Comparison of ENCODE assay signal across 8 cellular contexts in genomic region chr17:35088647-35088910, GRCh38. TPM values are rescaled to one million over a fixed set of nuclear protein-coding genes. Genes with fewer than 3 reads are reported as not detected.
DNase-seq lines count a peak whose midpoint lies in the region; ATAC-seq, FAIRE-seq and TF ChIP-seq lines count a peak whose summit lies in the region.

No MANE protein-coding gene starts in this region.

- H3K4me3 Mint-ChIP-seq in CD4-positive, alpha-beta T cell, result peak overlapping the region; percentile 98
- peak overlapping the region; percentile 84 for H3K4me3 Mint-ChIP-seq in activated naive CD8-positive, alpha-beta T cell treated with anti-CD3 and anti-CD28 coated beads for 36 hours

- no peak for FAIRE-seq in kidney (lab: Jason Lieb, UNC)

- H3K4me1 ChIP-seq in HEK293 (ENCODE audit: control insufficient read depth, insufficient read depth, low read length), result 0 out of 2 replicates have a peak, but pooled peaks cover 3% of the 10 kb centered on the region
- peaks cover 0 to 8% of the 10 kb centered on the region in 2 donors for H3K4me1 ChIP-seq in kidney (ENCODE audit: control insufficient read depth in 1 of 2, insufficient read depth in 1 of 2, low read depth in 1 of 2, low read length in 2 of 2)
- peaks cover 32% of the 10 kb centered on the region for H3K4me1 ChIP-seq in suprapubic skin

- H3K9me3 ChIP-seq in CD4-positive, alpha-beta T cell (ENCODE audit: control insufficient read depth, low read length), result no peaks in the 10 kb centered on the region
- H3K9me3 ChIP-seq in HEK293 (ENCODE audit: control insufficient read depth, insufficient read depth, low read depth, low read length) (no peaks in the 10 kb centered on the region), kidney (ENCODE audit: control insufficient read depth in 1 of 2, low read length in 2 of 2) (no peaks in the 10 kb centered on the region), suprapubic skin (no peaks in the 10 kb centered on the region)

- H3K4me3 ChIP-seq in HEK293 (ENCODE audit: low read depth, low read length) (peak overlapping the region; percentile 56), kidney (ENCODE audit: low read length in 2 of 2) (peak overlapping the region; percentile 67 to 96), suprapubic skin (peak overlapping the region; percentile 98)

- H3K36me3 ChIP-seq in HEK293 (ENCODE audit: control insufficient read depth in 2 of 2, insufficient read depth in 1 of 2, low read length in 2 of 2) (no peaks in the 10 kb centered on the region; a peak in 1 of 3 replicates), kidney (ENCODE audit: control insufficient read depth in 1 of 2, insufficient read depth in 2 of 2, low read length in 2 of 2) (no peaks in the 10 kb centered on the region), suprapubic skin (no peaks in the 10 kb centered on the region)

- no peak for ATAC-seq in CD4-positive, alpha-beta T cell (ENCODE audit: poor library complexity)
- ATAC-seq in HG03025 (IDR thresholded peaks at IDR 0.05; ENCODE audit: low FRiP score, unreplicated experiment), result no peak

- intact Hi-C loops in CD4-positive, alpha-beta T cell (cut with DNase I, micrococcal nuclease), result loop anchor here (1.0 to 5.0 kb wide), 6 partner anchors 16 to 106 kb away; partner anchors contain the start of genes LIG3 (in 1 of the 2) and RAD51D (in 1 of the 2)
- intact Hi-C loops in kidney (cut with DNase I), result no loop called here

- TF ChIP-seq POLR2A in suprapubic skin (IDR thresholded peaks at IDR 0.05), result no peak

- H3K27ac ChIP-seq in CD4-positive, alpha-beta T cell (ENCODE audit: low read depth, low read length), result peak overlapping the region; percentile 94
- H3K27ac ChIP-seq in HEK293 (ENCODE audit: extremely low read depth, low read depth, low read length) (peak overlapping the region; percentile 81), kidney (ENCODE audit: low read depth in 2 of 2, low read length in 2 of 2) (peak overlapping the region; percentile 74 to 91), suprapubic skin (peak overlapping the region; percentile 89)

- 0% methylated on average over 7 of the region's 13 CpGs for WGBS in suprapubic skin

- TF ChIP-seq EP300 in suprapubic skin (IDR thresholded peaks at IDR 0.05), result no peak

- POLR2A ChIA-PET in CD4-positive, alpha-beta T cell (lab: Charles Lee), result interaction anchor here (0.8 to 3.9 kb wide), 7 partner anchors 11 to 66 kb away, joined by 3 to 14 read pairs (median 5); no protein-coding TSS in a partner anchor
- POLR2A ChIA-PET in HEK293 (lab: Yijun Ruan, JAX), result interaction anchor here (0.8 kb wide), 1 partner anchor 25 kb away, joined by 5 read pairs; the partner anchor contains the start of gene RFFL

- peak overlapping the region; percentile 27 to 81 for H3K9ac ChIP-seq in kidney (ENCODE audit: low read length in 2 of 2)

- H3K27me3 ChIP-seq in CD4-positive, alpha-beta T cell (ENCODE audit: control insufficient read depth, insufficient read depth, low read length), result no peaks in the 10 kb centered on the region
- H3K27me3 ChIP-seq in suprapubic skin, result no peaks in the 10 kb centered on the region

- H3K36me3 Mint-ChIP-seq in CD4-positive, alpha-beta T cell (ENCODE audit: low read depth), result peaks cover 18% of the 10 kb centered on the region
- peaks cover 2% of the 10 kb centered on the region for H3K36me3 Mint-ChIP-seq in activated naive CD8-positive, alpha-beta T cell treated with anti-CD3 and anti-CD28 coated beads for 36 hours

- CTCF ChIA-PET in CD4-positive, alpha-beta T cell (lab: Charles Lee), result interaction anchor here (0.9 to 2.4 kb wide), 3 partner anchors 25 to 90 kb away, joined by 3 to 24 read pairs (median 7); partner anchors contain the start of gene RFFL
- CTCF ChIA-PET in HEK293 (lab: Yijun Ruan, JAX), result no interaction called here

- no peak for DNase-seq in CD4-positive, alpha-beta T cell
- no peak for DNase-seq in activated naive CD8-positive, alpha-beta T cell treated with anti-CD3 and anti-CD28 coated beads for 36 hours
- DNase-seq in kidney (no peak), suprapubic skin (ENCODE audit: low spot score in 2 of 2) (no peak), MV-4-11 (lab: John Stamatoyannopoulos, UW) (no peak), HPDE6-E6E7 (ENCODE audit: extremely low spot score) (no peak)

- TF ChIP-seq CTCF in CD4-positive, alpha-beta T cell (IDR thresholded peaks at IDR 0.05), result no peak
- TF ChIP-seq CTCF in HEK293 (tag by site-specific recombination; IDR thresholded peaks at IDR 0.05) (no peak), kidney (IDR thresholded peaks at IDR 0.05; ENCODE audit: borderline replicate concordance, extremely low read depth, insufficient read depth) (no peak), suprapubic skin (IDR thresholded peaks at IDR 0.05) (no peak)

- H3K27me3 Mint-ChIP-seq in CD4-positive, alpha-beta T cell, result no peaks in the 10 kb centered on the region
- H3K27me3 Mint-ChIP-seq in activated naive CD8-positive, alpha-beta T cell treated with anti-CD3 and anti-CD28 coated beads for 36 hours, result no peaks in the 10 kb centered on the region

- peak overlapping the region; percentile 97 for H3K27ac Mint-ChIP-seq in CD4-positive, alpha-beta T cell
- H3K27ac Mint-ChIP-seq in activated naive CD8-positive, alpha-beta T cell treated with anti-CD3 and anti-CD28 coated beads for 36 hours, result peak overlapping the region; percentile 89

- H3K4me1 Mint-ChIP-seq in CD4-positive, alpha-beta T cell (ENCODE audit: low read depth), result peaks cover 58% of the 10 kb centered on the region
- peaks cover 51% of the 10 kb centered on the region for H3K4me1 Mint-ChIP-seq in activated naive CD8-positive, alpha-beta T cell treated with anti-CD3 and anti-CD28 coated beads for 36 hours

- H3K9me3 Mint-ChIP-seq in CD4-positive, alpha-beta T cell, result no peaks in the 10 kb centered on the region
- H3K9me3 Mint-ChIP-seq in activated naive CD8-positive, alpha-beta T cell treated with anti-CD3 and anti-CD28 coated beads for 36 hours, result no peaks in the 10 kb centered on the region

TF ChIP-seq in HEK293, 187 proteins besides CTCF, POLR2A, EP300 and RAD21:
- TF ChIP-seq ZNF404 (tag by site-specific recombination; IDR thresholded peaks at IDR 0.05) (no peak), PRDM1 (tag by site-specific recombination; IDR thresholded peaks at IDR 0.05) (0 out of 2 replicates have a peak, but pooled peaks have one; percentile 19), ZNF692 (tag by site-specific recombination; IDR thresholded peaks at IDR 0.05) (0 out of 2 replicates have a peak, but pooled peaks have one; percentile 37), EGR2 (tag by site-specific recombination; IDR thresholded peaks at IDR 0.05; ENCODE audit: low read depth) (peak; percentile 45; the same call in 1 of the 2 replicates), IKZF3 (tag by site-specific recombination; IDR thresholded peaks at IDR 0.05) (0 out of 2 replicates have a peak, but pooled peaks have one; percentile 10), SP3 (tag by site-specific recombination; IDR thresholded peaks at IDR 0.05) (peak; percentile 47; the same call in 1 of the 2 replicates), ZNF335 (tag by site-specific recombination; conservative IDR thresholded peaks at IDR 0.05) (peak; percentile 94), ZNF768 (tag by site-specific recombination; IDR thresholded peaks at IDR 0.05) (no peak), ZNF777 (tag by site-specific recombination; IDR thresholded peaks at IDR 0.05; ENCODE audit: borderline replicate concordance) (peak; percentile 64; the same call in 1 of the 2 replicates), ZNF366 (tag by site-specific recombination; conservative IDR thresholded peaks at IDR 0.05) (0 out of 2 replicates have a peak, but pooled peaks have one; percentile 7), ZFP37 (tag by site-specific recombination; IDR thresholded peaks at IDR 0.05) (0 out of 2 replicates have a peak, but pooled peaks have one; percentile 60)
TF ChIP-seq in HEK293: peak in this region for 9.

RNA-seq across cellular contexts. Expression of gene RFFL, which starts 25.1 kb away (rescaled TPM):
- 10 to 100 TPM; 57.8 to 66.1 TPM for total RNA-seq in CD4-positive, alpha-beta T cell
- 10 to 100 TPM in 1 of 2 experiments, 1 to 10 TPM in 1; 9.6 to 10.3 TPM for total RNA-seq in activated naive CD8-positive, alpha-beta T cell treated with anti-CD3 and anti-CD28 coated beads for 36 hours
- total RNA-seq in kidney (29.0 TPM), suprapubic skin (10 to 100 TPM; 12.8 to 24.0 (median 16.6) TPM)
- 15.7 TPM for polyA plus RNA-seq in kidney (ENCODE audit: insufficient read depth, low read depth, low replicate concordance)

RNA-seq across cellular contexts. Expression of gene RAD51D, which starts 31.1 kb away (rescaled TPM):
- 1 to 10 TPM; 6.2 to 8.6 TPM for total RNA-seq in CD4-positive, alpha-beta T cell
- 10 to 100 TPM; 25.8 to 30.8 TPM for total RNA-seq in activated naive CD8-positive, alpha-beta T cell treated with anti-CD3 and anti-CD28 coated beads for 36 hours
- total RNA-seq in kidney (13.8 TPM), suprapubic skin (1 to 10 TPM; 3.2 to 7.7 (median 6.4) TPM)
- polyA plus RNA-seq in kidney (ENCODE audit: insufficient read depth, low read depth, low replicate concordance), result 7.8 TPM

RNA-seq across cellular contexts. Expression of gene FNDC8, which starts 32.8 kb away (rescaled TPM):
- total RNA-seq in CD4-positive, alpha-beta T cell, result not detected
- not detected for total RNA-seq in activated naive CD8-positive, alpha-beta T cell treated with anti-CD3 and anti-CD28 coated beads for 36 hours
- total RNA-seq in kidney (not detected), suprapubic skin (not detected)
- not detected for polyA plus RNA-seq in kidney (ENCODE audit: insufficient read depth, low read depth, low replicate concordance)

RNA-seq across cellular contexts. Expression of gene NLE1, which starts 53.5 kb away (rescaled TPM):
- 1 to 10 TPM; 8.9 to 9.5 TPM for total RNA-seq in CD4-positive, alpha-beta T cell
- total RNA-seq in activated naive CD8-positive, alpha-beta T cell treated with anti-CD3 and anti-CD28 coated beads for 36 hours, result 10 to 100 TPM; 59.9 to 61.8 TPM
- total RNA-seq in kidney (11.0 TPM), suprapubic skin (10 to 100 TPM; 16.1 to 24.7 (median 20.1) TPM)
- 9.6 TPM for polyA plus RNA-seq in kidney (ENCODE audit: insufficient read depth, low read depth, low replicate concordance)

RNA-seq across cellular contexts. Expression of gene UNC45B, which starts 59.0 kb away (rescaled TPM):
- under 1 TPM; 0.11 to 0.20 TPM for total RNA-seq in CD4-positive, alpha-beta T cell
- under 1 TPM; 0.06 to 0.10 TPM for total RNA-seq in activated naive CD8-positive, alpha-beta T cell treated with anti-CD3 and anti-CD28 coated beads for 36 hours
- total RNA-seq in kidney (0.38 TPM), suprapubic skin (not detected)
- 0.54 TPM for polyA plus RNA-seq in kidney (ENCODE audit: insufficient read depth, low read depth, low replicate concordance)
